Comparison of ENCODE assay signal across 18 cellular contexts in genomic region chr14:93128785-93129459, GRCh38. TPM values are rescaled to one million over a fixed set of nuclear protein-coding genes. Genes with fewer than 3 reads are reported as not detected.
DNase-seq lines count a peak whose midpoint lies in the region; ATAC-seq and TF ChIP-seq lines count a peak whose summit lies in the region.
"Had no signal": no experiment of that assay in that cellular context is flagged by ENCODE, and none has a peak within 500 bp of the region (broad histone marks: within the 10 kb centered on the region; RNA-seq: fewer than 3 reads in every experiment).

No MANE protein-coding gene starts in this region.

- H3K36me3 Mint-ChIP-seq in natural killer cell treated with Interleukin-12 subunit alpha and Interleukin-12 subunit beta and Interleukin-15 and Interleukin-18, amount 100 ng/mL, for 72 hours = no peaks in the 10 kb centered on the region
- H3K36me3 Mint-ChIP-seq in natural killer cell = no peaks in the 10 kb centered on the region
- H3K36me3 Mint-ChIP-seq in neural crest cell (ENCODE audit: low read depth) = no peaks in the 10 kb centered on the region

- no peak overlapping the region for H3K4me3 Mint-ChIP-seq in natural killer cell treated with Interleukin-12 subunit alpha and Interleukin-12 subunit beta and Interleukin-15 and Interleukin-18, amount 100 ng/mL, for 72 hours
- H3K4me3 Mint-ChIP-seq in natural killer cell (no peak overlapping the region), neural crest cell (no peak overlapping the region)

- intact Hi-C loops in natural killer cell (cut with micrococcal nuclease) (no loop called here), left cardiac atrium (cut with DNase I) (no loop called here), aorta (cut with DNase I) (no loop called here)

- no peaks in the 10 kb centered on the region for H3K9me3 ChIP-seq in aorta (ENCODE audit: control insufficient read depth, low read length)

- H3K27me3 ChIP-seq in aorta (ENCODE audit: control insufficient read depth in 1 of 2, insufficient read depth in 2 of 2, low read length in 1 of 2) = no peaks in the 10 kb centered on the region

- no peak overlapping the region for H3K27ac ChIP-seq in aorta (ENCODE audit: low read depth in 1 of 2, low read length in 2 of 2)
- H3K27ac ChIP-seq: C4-2B, RWPE1 had no signal

- H3K36me3 ChIP-seq in aorta (ENCODE audit: control insufficient read depth in 1 of 2, insufficient read depth in 2 of 2, low read length in 1 of 2) = no peaks in the 10 kb centered on the region

- TF ChIP-seq CTCF in natural killer cell (IDR thresholded peaks at IDR 0.05) = no peak
- no peak for TF ChIP-seq CTCF in neural crest cell (conservative IDR thresholded peaks at IDR 0.05)

- H3K4me3 ChIP-seq in aorta (ENCODE audit: low read length in 2 of 2) = no peak overlapping the region

- peaks cover 0 to 2% of the 10 kb centered on the region in 2 donors for H3K4me1 Mint-ChIP-seq in natural killer cell treated with Interleukin-12 subunit alpha and Interleukin-12 subunit beta and Interleukin-15 and Interleukin-18, amount 100 ng/mL, for 72 hours (ENCODE audit: low read depth in 2 of 2)
- H3K4me1 Mint-ChIP-seq in natural killer cell = peaks cover 4 to 5% of the 10 kb centered on the region in 2 donors
- H3K4me1 Mint-ChIP-seq in neural crest cell = peaks cover 4% of the 10 kb centered on the region

- H3K27me3 Mint-ChIP-seq in natural killer cell treated with Interleukin-12 subunit alpha and Interleukin-12 subunit beta and Interleukin-15 and Interleukin-18, amount 100 ng/mL, for 72 hours = peaks cover 0 to 4% of the 10 kb centered on the region in 2 donors
- H3K27me3 Mint-ChIP-seq in natural killer cell (ENCODE audit: low read depth in 2 of 2) (peaks cover 0 to 8% of the 10 kb centered on the region in 2 donors), neural crest cell (ENCODE audit: low read depth) (peaks cover 3% of the 10 kb centered on the region)

- H3K9me3 Mint-ChIP-seq in natural killer cell treated with Interleukin-12 subunit alpha and Interleukin-12 subunit beta and Interleukin-15 and Interleukin-18, amount 100 ng/mL, for 72 hours = no peaks in the 10 kb centered on the region
- H3K9me3 Mint-ChIP-seq in natural killer cell (no peaks in the 10 kb centered on the region), neural crest cell (no peaks in the 10 kb centered on the region)

- H3K27ac Mint-ChIP-seq in natural killer cell treated with Interleukin-12 subunit alpha and Interleukin-12 subunit beta and Interleukin-15 and Interleukin-18, amount 100 ng/mL, for 72 hours = no peak overlapping the region
- H3K27ac Mint-ChIP-seq in natural killer cell (no peak overlapping the region), neural crest cell (ENCODE audit: unreplicated experiment) (peak overlapping the region; percentile 29)

- 56 to 57% methylated on average over 3 of the region's 3 CpGs for WGBS in aorta, 2 donors

- peak; percentile 32 for DNase-seq in natural killer cell treated with Interleukin-12 subunit alpha and Interleukin-12 subunit beta and Interleukin-15 and Interleukin-18, amount 100 ng/mL, for 72 hours (ENCODE audit: low spot score)
- DNase-seq in natural killer cell = no peak
- DNase-seq in left cardiac atrium = no peak
- no peak for DNase-seq in neural crest cell (ENCODE audit: low read depth, low spot score)
- no peak for DNase-seq in aorta
- DNase-seq in cerebellum (ENCODE audit: low spot score) = no peak
- no peak for DNase-seq in NCI-H187 treated with DMSO at 0.1 percent for 48 hours (lab: John Stamatoyannopoulos, UW)
- DNase-seq: COR-L47; DMS153; GOT3; NCI-H1048; NCI-H1694; NCI-H69; NK-92 treated with Interleukin-12 subunit alpha and Interleukin-12 subunit beta, amount 100 ng/mL, for 24 hours; OCI-M1 had no signal

- no peaks in the 10 kb centered on the region for H3K4me1 ChIP-seq in aorta (ENCODE audit: control insufficient read depth in 1 of 2, insufficient read depth in 2 of 2, low read length in 2 of 2)

- ATAC-seq in natural killer cell treated with Interleukin-12 subunit alpha and Interleukin-12 subunit beta and Interleukin-15 and Interleukin-18, amount 100 ng/mL, for 72 hours = no peak
- ATAC-seq in natural killer cell = no peak
- ATAC-seq in left cardiac atrium = peak; percentile 20 to 86
- peak; percentile 68 for ATAC-seq in aorta (ENCODE audit: low FRiP score)
- no peak for ATAC-seq in GM19023 (IDR thresholded peaks at IDR 0.05; ENCODE audit: unreplicated experiment)

RNA-seq across cellular contexts. Expression of gene ITPK1, which starts 13.2 kb away (rescaled TPM):
- 10 to 100 TPM; 57.9 to 92.1 TPM for total RNA-seq in natural killer cell treated with Interleukin-12 subunit alpha and Interleukin-12 subunit beta and Interleukin-15 and Interleukin-18, amount 100 ng/mL, for 72 hours
- total RNA-seq in natural killer cell = 10 to 100 TPM; 73.2 to 74.8 (median 74.4) TPM
- total RNA-seq in left cardiac atrium = 10 to 100 TPM; 92.0 to 99.9 TPM
- 59.8 and 63.8 TPM in 2 replicates for total RNA-seq in neural crest cell
- 10 to 100 TPM; 50.8 to 69.5 TPM for total RNA-seq in aorta
- 10 to 100 TPM; 39.7 to 57.5 TPM for polyA plus RNA-seq in aorta
- total RNA-seq in cerebellum = 20.0 TPM

RNA-seq across cellular contexts. Expression of gene MOAP1, which starts 55.8 kb away (rescaled TPM):
- 10 to 100 TPM; 18.3 to 30.2 TPM for total RNA-seq in natural killer cell treated with Interleukin-12 subunit alpha and Interleukin-12 subunit beta and Interleukin-15 and Interleukin-18, amount 100 ng/mL, for 72 hours
- 100 to 1,000 TPM in 1 of 3 donors, 10 to 100 TPM in 2; 89.5 to 106 (median 91.4) TPM for total RNA-seq in natural killer cell
- total RNA-seq in left cardiac atrium = 10 to 100 TPM; 33.1 to 41.6 TPM
- total RNA-seq in neural crest cell = 19.5 and 20.5 TPM in 2 replicates
- 10 to 100 TPM; 22.0 to 22.8 TPM for total RNA-seq in aorta
- polyA plus RNA-seq in aorta = 10 to 100 TPM; 37.6 to 38.7 TPM
- total RNA-seq in cerebellum = 46.5 TPM

RNA-seq across cellular contexts. Expression of gene LYSET, which starts 56.2 kb away (rescaled TPM):
- 10 to 100 TPM in 1 of 2 donors, 1 to 10 TPM in 1; 8.6 to 11.5 TPM for total RNA-seq in natural killer cell treated with Interleukin-12 subunit alpha and Interleukin-12 subunit beta and Interleukin-15 and Interleukin-18, amount 100 ng/mL, for 72 hours
- total RNA-seq in natural killer cell = 10 to 100 TPM in 1 of 3 donors, 1 to 10 TPM in 2; 6.1 to 13.1 (median 9.0) TPM
- 10 to 100 TPM; 17.6 to 20.8 TPM for total RNA-seq in left cardiac atrium
- 31.1 and 31.2 TPM in 2 replicates for total RNA-seq in neural crest cell
- total RNA-seq in aorta = 10 to 100 TPM; 12.7 to 13.7 TPM
- 10 to 100 TPM; 17.1 to 42.2 TPM for polyA plus RNA-seq in aorta
- total RNA-seq in cerebellum = 16.1 TPM

Comparison
In these comparisons a context has a peak if more than half of its experiments do, and no peak if none do; other contexts are left out.
1. ATAC-seq: peak in left cardiac atrium (2 of 2) and aorta (single experiment); none in natural killer cell treated with Interleukin-12 subunit alpha and Interleukin-12 subunit beta and Interleukin-15 and Interleukin-18, amount 100 ng/mL, for 72 hours (0 of 2), natural killer cell (0 of 3) and GM19023 (single experiment).